In the genomic region with DNA sequence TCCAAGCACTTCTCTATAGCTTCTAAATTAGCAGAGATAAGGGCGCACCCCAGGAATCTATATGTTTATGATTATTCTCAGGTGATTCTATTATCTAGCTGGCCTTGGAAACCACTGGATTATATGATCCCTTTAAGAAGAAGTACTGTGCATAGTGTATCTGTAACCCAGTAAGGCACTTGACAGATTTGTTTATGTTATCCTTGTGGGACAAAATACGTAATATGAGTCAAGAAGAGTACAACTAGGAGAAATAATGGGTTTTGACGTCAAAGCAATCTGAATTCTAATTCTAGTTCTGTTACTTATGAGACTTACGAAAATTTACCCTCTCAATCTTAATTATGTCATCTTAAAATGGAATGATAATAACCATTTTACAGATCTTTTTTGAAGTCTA, we compare ENCODE assay signal across 23 cellular contexts.
"Had no signal": no experiment of that assay in that cellular context is flagged by ENCODE, and none has a peak within 500 bp of the region (broad histone marks: within the 10 kb centered on the region; RNA-seq: fewer than 3 reads in every experiment).

No MANE protein-coding gene starts in this region.

- DNase-seq: activated CD4-positive, alpha-beta memory T cell treated with anti-CD3 and anti-CD28 coated beads for 36 hours; activated CD4-positive, alpha-beta T cell treated with anti-CD3 and anti-CD28 coated beads for 36 hours; activated CD4-positive, alpha-beta T cell treated with anti-CD3 and anti-CD28 coated beads, Interleukin-2, amount 10 ng/mL, durations not matched to agents 24 days and 14 days; activated CD4-positive, CD25-positive, alpha-beta regulatory T cell; activated CD4-positive, CD25-positive, alpha-beta regulatory T cell treated with anti-CD3 and anti-CD28 coated beads, Interleukin-2, amount 50 U/mL, for 72 hours; activated CD8-positive, alpha-beta memory T cell treated with anti-CD3 and anti-CD28 coated beads, Interleukin-2, amount 10 ng/mL, durations not matched to agents 7 days and 5 days; activated CD8-positive, alpha-beta memory T cell treated with anti-CD3 and anti-CD28 coated beads, Interleukin-2, amount 50 U/mL, for 4 hours; activated CD8-positive, alpha-beta T cell treated with anti-CD3 and anti-CD28 coated beads, Interleukin-2, amount 10 ng/mL, durations not matched to agents 7 days and 5 days; activated gamma-delta T cell treated with Interleukin-2 at 50 U/mL for 16 hours; activated naive CD4-positive, alpha-beta T cell treated with anti-CD3 and anti-CD28 coated beads, Interleukin-2, amount 50 U/mL, for 16 hours; activated naive CD4-positive, alpha-beta T cell treated with Interleukin-2 at 50 U/mL for 16 hours; activated T-cell treated with anti-CD3 and anti-CD28 coated beads, Interleukin-2, amount 50 U/mL, for 1 hour; activated T-cell treated with anti-CD3 and anti-CD28 coated beads, Interleukin-2, amount 50 U/mL, for 48 hours; amygdala; aorta; body of pancreas; caudate nucleus; effector CD8-positive, alpha-beta T cell; esophagus squamous epithelium; foreskin fibroblast; head of caudate nucleus; hippocampal formation; T-helper 2 cell had no signal

- ATAC-seq: activated CD4-positive, alpha-beta T cell treated with anti-CD3 and anti-CD28 coated beads for 36 hours; activated CD8-positive, alpha-beta memory T cell treated with anti-CD3 and anti-CD28 coated beads, Interleukin-2, amount 10 ng/mL, durations not matched to agents 7 days and 5 days; activated CD8-positive, alpha-beta T cell treated with anti-CD3 and anti-CD28 coated beads, Interleukin-2, amount 10 ng/mL, durations not matched to agents 7 days and 5 days; body of pancreas had no signal
